Comparison of ENCODE assay signal across 16 cellular contexts in genomic region chr7:28239823-28240204, GRCh38. TPM values are rescaled to one million over a fixed set of nuclear protein-coding genes. Genes with fewer than 3 reads are reported as not detected.
DNase-seq lines count a peak whose midpoint lies in the region; ATAC-seq, FAIRE-seq and TF ChIP-seq lines count a peak whose summit lies in the region.
"Had no signal": no experiment of that assay in that cellular context is flagged by ENCODE, and none has a peak within 500 bp of the region (broad histone marks: within the 10 kb centered on the region; RNA-seq: fewer than 3 reads in every experiment).

No MANE protein-coding gene starts in this region.

- no peak for TF ChIP-seq RAD21 in HepG2 (CRISPR knock-in tag; IDR thresholded peaks at IDR 0.05)

- H3K27me3 ChIP-seq in HepG2 (ENCODE audit: control insufficient read depth in 1 of 2, insufficient read depth in 2 of 2, low read length in 2 of 2) = no peaks in the 10 kb centered on the region
- H3K27me3 ChIP-seq: adrenal gland had no signal

- BruUV-seq in HepG2 (replicated peaks; lab: Mats Ljungman, UMichigan) = no TSS peak

- no peak for TF ChIP-seq POLR2A in HepG2 (IDR thresholded peaks at IDR 0.05; ENCODE audit: insufficient read depth in 1 of 2, low read depth in 2 of 2, low read length in 2 of 2)

- no peak for FAIRE-seq in HepG2 (lab: Jason Lieb, UNC)
- FAIRE-seq: GM18507 had no signal

- no peaks in the 10 kb centered on the region for H3K36me3 Mint-ChIP-seq in activated CD8-positive, alpha-beta memory T cell treated with anti-CD3 and anti-CD28 coated beads, Interleukin-2, amount 10 ng/mL, durations not matched to agents 7 days and 5 days
- H3K36me3 Mint-ChIP-seq in activated T-helper 17 cell treated with anti-CD3 and anti-CD28 coated beads, Interleukin-2, amount 50 U/mL, for 72 hours (ENCODE audit: low read depth) = no peaks in the 10 kb centered on the region
- no peaks in the 10 kb centered on the region for H3K36me3 Mint-ChIP-seq in stimulated activated memory B cell treated with anti-CD40 and anti-IgM and Interleukin-4, amounts not matched to agents 10 μg/mL and 1 μg/mL and 100 μg/mL, for 72 hours
- H3K36me3 Mint-ChIP-seq in WTC11 = peaks cover 5% of the 10 kb centered on the region

- no peaks in the 10 kb centered on the region for H3K36me3 ChIP-seq in HepG2 (replicated peaks in 1 of 2; ENCODE audit: control insufficient read depth in 1 of 2, insufficient read depth in 2 of 2, low read length in 2 of 2)
- H3K36me3 ChIP-seq: adrenal gland, thoracic aorta had no signal

- H3K4me3 Mint-ChIP-seq in activated CD8-positive, alpha-beta memory T cell treated with anti-CD3 and anti-CD28 coated beads, Interleukin-2, amount 10 ng/mL, durations not matched to agents 7 days and 5 days = peak overlapping the region; percentile 15
- peak overlapping the region; percentile 39 for H3K4me3 Mint-ChIP-seq in activated T-helper 17 cell treated with anti-CD3 and anti-CD28 coated beads, Interleukin-2, amount 50 U/mL, for 72 hours
- H3K4me3 Mint-ChIP-seq in stimulated activated memory B cell treated with anti-CD40 and anti-IgM and Interleukin-4, amounts not matched to agents 10 μg/mL and 1 μg/mL and 100 μg/mL, for 72 hours = no peak overlapping the region
- H3K4me3 Mint-ChIP-seq in WTC11 = no peak overlapping the region
- H3K4me3 Mint-ChIP-seq: nephron had no signal

- H3K9me3 Mint-ChIP-seq in activated CD8-positive, alpha-beta memory T cell treated with anti-CD3 and anti-CD28 coated beads, Interleukin-2, amount 10 ng/mL, durations not matched to agents 7 days and 5 days (ENCODE audit: low read depth) = no peaks in the 10 kb centered on the region
- H3K9me3 Mint-ChIP-seq in activated T-helper 17 cell treated with anti-CD3 and anti-CD28 coated beads, Interleukin-2, amount 50 U/mL, for 72 hours = no peaks in the 10 kb centered on the region
- no peaks in the 10 kb centered on the region for H3K9me3 Mint-ChIP-seq in stimulated activated memory B cell treated with anti-CD40 and anti-IgM and Interleukin-4, amounts not matched to agents 10 μg/mL and 1 μg/mL and 100 μg/mL, for 72 hours
- peaks cover 11% of the 10 kb centered on the region for H3K9me3 Mint-ChIP-seq in WTC11
- H3K9me3 Mint-ChIP-seq: nephron had no signal

- no peak overlapping the region for H3K4me3 ChIP-seq in HepG2 (replicated peaks in 1 of 3; ENCODE audit: insufficient read depth in 1 of 3, low read depth in 2 of 3, low read length in 3 of 3)
- H3K4me3 ChIP-seq: adrenal gland, thoracic aorta had no signal

- H4K20me1 ChIP-seq in HepG2 (ENCODE audit: insufficient read depth, low read length) = no peaks in the 10 kb centered on the region; the same call in 1 of the 2 replicates

- no peak overlapping the region for H3K9ac ChIP-seq in HepG2 (ENCODE audit: insufficient read depth, low read depth, low read length)

- DNase-seq in activated CD8-positive, alpha-beta memory T cell treated with anti-CD3 and anti-CD28 coated beads, Interleukin-2, amount 10 ng/mL, durations not matched to agents 7 days and 5 days = no peak
- DNase-seq in activated CD8-positive, alpha-beta memory T cell treated with anti-CD3 and anti-CD28 coated beads, Interleukin-2, amount 50 U/mL, for 48 hours = no peak
- DNase-seq in NOMO-1 treated with DMSO at 0.1 percent for 48 hours (lab: John Stamatoyannopoulos, UW; ENCODE audit: unreplicated experiment) (peak; percentile 94), HepG2 (ENCODE audit: low spot score) (no peak), WTC11 (ENCODE audit: low spot score) (no peak), GM19240 (ENCODE audit: insufficient read length, low spot score) (no peak)
- DNase-seq: ACHN, NCI-H187, NCI-H524 treated with DMSO at 0.1 percent for 48 hours had no signal

- 24% methylated on average over 5 of the region's 9 CpGs for WGBS in HepG2 (ENCODE audit: low lambda C conversion rate)

- no peak for TF ChIP-seq EP300 in HepG2 (IDR thresholded peaks at IDR 0.05; ENCODE audit: low read depth in 2 of 2, low read length in 2 of 2)
- no peak for TF ChIP-seq EP300 in HepG2 (CRISPR knock-in tag; IDR thresholded peaks at IDR 0.05; ENCODE audit: borderline replicate concordance)

- TF ChIP-seq CTCF in HepG2 (CRISPR knock-in tag; IDR thresholded peaks at IDR 0.05) (no peak), WTC11 (IDR thresholded peaks at IDR 0.05) (no peak)

- CTCF ChIA-PET in activated CD8-positive, alpha-beta memory T cell treated with anti-CD3 and anti-CD28 coated beads, Interleukin-2, amount 10 ng/mL, durations not matched to agents 7 days and 5 days (lab: Charles Lee) = no interaction called here
- CTCF ChIA-PET in HepG2 (lab: Yijun Ruan, JAX; ENCODE audit: low intra/inter-chr PET ratio, low total read pairs) (no interaction called here), WTC11 (lab: Charles Lee) (no interaction called here)

- H3K4me1 Mint-ChIP-seq in activated CD8-positive, alpha-beta memory T cell treated with anti-CD3 and anti-CD28 coated beads, Interleukin-2, amount 10 ng/mL, durations not matched to agents 7 days and 5 days = peaks cover 9% of the 10 kb centered on the region
- peaks cover 10% of the 10 kb centered on the region for H3K4me1 Mint-ChIP-seq in activated T-helper 17 cell treated with anti-CD3 and anti-CD28 coated beads, Interleukin-2, amount 50 U/mL, for 72 hours
- H3K4me1 Mint-ChIP-seq in stimulated activated memory B cell treated with anti-CD40 and anti-IgM and Interleukin-4, amounts not matched to agents 10 μg/mL and 1 μg/mL and 100 μg/mL, for 72 hours = peaks cover 9% of the 10 kb centered on the region
- H3K4me1 Mint-ChIP-seq in WTC11 = peaks cover 42% of the 10 kb centered on the region
- H3K4me1 Mint-ChIP-seq: nephron had no signal

- intact Hi-C loops in HepG2 (cut with micrococcal nuclease; ENCODE audit: unreplicated experiment) = no loop called here

- no peaks in the 10 kb centered on the region for H3K9me3 ChIP-seq in HepG2 (ENCODE audit: low read length)
- H3K9me3 ChIP-seq: adrenal gland, thoracic aorta had no signal

- H3K27ac ChIP-seq in HepG2 (ENCODE audit: extremely low read length, insufficient read depth, low read length) = no peak overlapping the region
- H3K27ac ChIP-seq: adrenal gland, RWPE1, thoracic aorta had no signal

- POLR2A ChIA-PET in HepG2 (lab: Yijun Ruan, JAX) = no interaction called here
- POLR2A ChIA-PET in WTC11 (lab: Charles Lee) = no interaction called here

- H3K4me2 ChIP-seq in HepG2 (ENCODE audit: low read depth, low read length) = no peak overlapping the region

- peak; percentile 55 for ATAC-seq in activated CD8-positive, alpha-beta memory T cell treated with anti-CD3 and anti-CD28 coated beads, Interleukin-2, amount 10 ng/mL, durations not matched to agents 7 days and 5 days
- peak; percentile 71 for ATAC-seq in activated T-helper 17 cell treated with anti-CD3 and anti-CD28 coated beads, Interleukin-2, amount 50 U/mL, for 72 hours (replicated peaks)
- peak; percentile 87 for ATAC-seq in stimulated activated memory B cell treated with anti-CD40 and anti-IgM and Interleukin-4, amounts not matched to agents 10 μg/mL and 1 μg/mL and 100 μg/mL, for 72 hours
- ATAC-seq in HepG2 (no peak), WTC11 (no peak)

- H3K4me1 ChIP-seq in HepG2 (ENCODE audit: insufficient read depth, low read length) = no peaks in the 10 kb centered on the region
- H3K4me1 ChIP-seq: adrenal gland had no signal

- H3K27me3 Mint-ChIP-seq in activated CD8-positive, alpha-beta memory T cell treated with anti-CD3 and anti-CD28 coated beads, Interleukin-2, amount 10 ng/mL, durations not matched to agents 7 days and 5 days = peaks cover 55% of the 10 kb centered on the region
- H3K27me3 Mint-ChIP-seq in activated T-helper 17 cell treated with anti-CD3 and anti-CD28 coated beads, Interleukin-2, amount 50 U/mL, for 72 hours = peaks cover 26% of the 10 kb centered on the region
- H3K27me3 Mint-ChIP-seq in stimulated activated memory B cell treated with anti-CD40 and anti-IgM and Interleukin-4, amounts not matched to agents 10 μg/mL and 1 μg/mL and 100 μg/mL, for 72 hours = no peaks in the 10 kb centered on the region
- no peaks in the 10 kb centered on the region for H3K27me3 Mint-ChIP-seq in WTC11 (ENCODE audit: low read depth)

- in situ Hi-C loops in HepG2 (cut with HindIII; ENCODE audit: extremely low pct_ligation_motif_present, low pct_unique_long_range_greater_than_20kb) = no loop called here

- H3K79me2 ChIP-seq in HepG2 (ENCODE audit: insufficient read depth, low read length) = no peaks in the 10 kb centered on the region

- H2AFZ ChIP-seq in HepG2 (ENCODE audit: low read length) = no peak overlapping the region

- H3K27ac Mint-ChIP-seq in activated CD8-positive, alpha-beta memory T cell treated with anti-CD3 and anti-CD28 coated beads, Interleukin-2, amount 10 ng/mL, durations not matched to agents 7 days and 5 days = no peak overlapping the region
- peak overlapping the region; percentile 67 for H3K27ac Mint-ChIP-seq in activated T-helper 17 cell treated with anti-CD3 and anti-CD28 coated beads, Interleukin-2, amount 50 U/mL, for 72 hours
- peak overlapping the region; percentile 59 for H3K27ac Mint-ChIP-seq in stimulated activated memory B cell treated with anti-CD40 and anti-IgM and Interleukin-4, amounts not matched to agents 10 μg/mL and 1 μg/mL and 100 μg/mL, for 72 hours
- H3K27ac Mint-ChIP-seq in WTC11 = no peak overlapping the region; the same call in 1 of the 2 replicates
- H3K27ac Mint-ChIP-seq: nephron had no signal

RNA-seq across cellular contexts. Expression of gene JAZF1, which starts 59.2 kb away (rescaled TPM):
- 1 to 10 TPM; 2.1 to 2.8 TPM for total RNA-seq in activated CD8-positive, alpha-beta memory T cell treated with anti-CD3 and anti-CD28 coated beads, Interleukin-2, amount 10 ng/mL, durations not matched to agents 7 days and 5 days
- total RNA-seq in activated T-helper 17 cell treated with anti-CD3 and anti-CD28 coated beads, Interleukin-2, amount 50 U/mL, for 72 hours = 1 to 10 TPM; 5.6 to 5.7 TPM
- total RNA-seq in HepG2 (2016; rRNA removed; fragmentation: Illumina TruSeq; extraction: Trizol) (not detected in 2 replicates), WTC11 (2021) (11.9 to 19.0 TPM (median 17.0 TPM) in 3 replicates)
- not detected in 2 replicates for total RNA-seq in HepG2 (2016; cell fraction: cytosol; rRNA removed; fragmentation: Illumina TruSeq; extraction: Trizol; ENCODE audit: low read depth)
- not detected in 2 replicates for total RNA-seq in HepG2 (2016; cell fraction: insoluble cytoplasmic fraction; rRNA removed; fragmentation: Illumina TruSeq; extraction: Trizol)
- not detected in 2 replicates for total RNA-seq in HepG2 (2016; cell fraction: membrane; rRNA removed; fragmentation: Illumina TruSeq; extraction: Trizol)
- not detected in 2 replicates for total RNA-seq in HepG2 (2016; cell fraction: nucleus; rRNA removed; fragmentation: Illumina TruSeq; extraction: Trizol)
- polyA plus RNA-seq in HepG2 (2011; rRNA removed) = not detected in 2 replicates
- polyA plus RNA-seq in HepG2 (2011; cell fraction: cytosol; rRNA removed) = not detected in 2 replicates
- polyA plus RNA-seq in HepG2 (2011; cell fraction: nucleus; rRNA removed) = not detected in 2 replicates
- polyA plus RNA-seq in HepG2 (2012) = not detected in 2 replicates
- not detected in 2 replicates for polyA plus RNA-seq in HepG2 (2016; cell fraction: cytosol; fragmentation: Illumina TruSeq; extraction: Trizol; ENCODE audit: low read depth)
- not detected in 2 replicates for polyA plus RNA-seq in HepG2 (2016; cell fraction: insoluble cytoplasmic fraction; fragmentation: Illumina TruSeq; extraction: Trizol; ENCODE audit: low read depth)
- not detected in 2 replicates for polyA plus RNA-seq in HepG2 (2016; cell fraction: membrane; fragmentation: Illumina TruSeq; extraction: Trizol; ENCODE audit: low read depth)
- polyA plus RNA-seq in HepG2 (2016; cell fraction: nucleus; fragmentation: Illumina TruSeq; extraction: Trizol; ENCODE audit: insufficient read depth, low read depth) = not detected in 2 replicates
- polyA minus RNA-seq in HepG2 (2011; rRNA and poly(A)+ RNA removed; ENCODE audit: low replicate concordance) = 3.1 TPM in 1 of 2 replicates, not detected in the other
- not detected in 2 replicates for polyA minus RNA-seq in HepG2 (2011; cell fraction: cytosol; rRNA and poly(A)+ RNA removed)
- polyA minus RNA-seq in HepG2 (2011; cell fraction: nucleus; rRNA and poly(A)+ RNA removed) = not detected in 2 replicates

Comparison
In these comparisons a context has a peak if more than half of its experiments do, and no peak if none do; other contexts are left out.
1. ATAC-seq: peak in activated CD8-positive, alpha-beta memory T cell treated with anti-CD3 and anti-CD28 coated beads, Interleukin-2, amount 10 ng/mL, durations not matched to agents 7 days and 5 days (single experiment), activated T-helper 17 cell treated with anti-CD3 and anti-CD28 coated beads, Interleukin-2, amount 50 U/mL, for 72 hours (single experiment) and stimulated activated memory B cell treated with anti-CD40 and anti-IgM and Interleukin-4, amounts not matched to agents 10 μg/mL and 1 μg/mL and 100 μg/mL, for 72 hours (single experiment); none in HepG2 (single experiment) and WTC11 (single experiment).
2. H3K27ac Mint-ChIP-seq: peak in activated T-helper 17 cell treated with anti-CD3 and anti-CD28 coated beads, Interleukin-2, amount 50 U/mL, for 72 hours (single experiment) and stimulated activated memory B cell treated with anti-CD40 and anti-IgM and Interleukin-4, amounts not matched to agents 10 μg/mL and 1 μg/mL and 100 μg/mL, for 72 hours (single experiment); none in activated CD8-positive, alpha-beta memory T cell treated with anti-CD3 and anti-CD28 coated beads, Interleukin-2, amount 10 ng/mL, durations not matched to agents 7 days and 5 days (single experiment) and WTC11 (single experiment).
3. H3K4me3 Mint-ChIP-seq: peak in activated CD8-positive, alpha-beta memory T cell treated with anti-CD3 and anti-CD28 coated beads, Interleukin-2, amount 10 ng/mL, durations not matched to agents 7 days and 5 days (single experiment) and activated T-helper 17 cell treated with anti-CD3 and anti-CD28 coated beads, Interleukin-2, amount 50 U/mL, for 72 hours (single experiment); none in stimulated activated memory B cell treated with anti-CD40 and anti-IgM and Interleukin-4, amounts not matched to agents 10 μg/mL and 1 μg/mL and 100 μg/mL, for 72 hours (single experiment) and WTC11 (single experiment).